In genomic region chr2:154375625-154376020, GRCh38 we compare ENCODE assay signal across 8 cellular contexts.
DNase-seq lines count a peak whose midpoint lies in the region; ATAC-seq and TF ChIP-seq lines count a peak whose summit lies in the region.

No MANE protein-coding gene starts in this region.

- H3K4me3 Mint-ChIP-seq in glutamatergic neuron (ENCODE audit: unreplicated experiment): peak overlapping the region; percentile 58

- H3K4me1 Mint-ChIP-seq in glutamatergic neuron (ENCODE audit: low read depth, unreplicated experiment): peaks cover 6% of the 10 kb centered on the region

- H3K9me3 ChIP-seq in MM.1S (replicated peaks; ENCODE audit: insufficient read depth, low read length) (no peaks in the 10 kb centered on the region), SK-N-MC (ENCODE audit: low read depth, low read length) (no peaks in the 10 kb centered on the region), tibial artery (no peaks in the 10 kb centered on the region)

- DNase-seq in ELF-1 (ENCODE audit: low read depth, low spot score) (peak; percentile 37), MM.1S (no peak), SK-N-MC (ENCODE audit: low read depth, low spot score) (peak; percentile 45), glutamatergic neuron (no peak), tibial artery (no peak), T-helper 2 cell (no peak), NCI-H187 (lab: John Stamatoyannopoulos, UW) (no peak)

- H3K4me3 ChIP-seq in MM.1S (ENCODE audit: low read length) (no peak overlapping the region), SK-N-MC (no peak overlapping the region), tibial artery (no peak overlapping the region)

- no peaks in the 10 kb centered on the region for H3K4me1 ChIP-seq in MM.1S (ENCODE audit: low read length)
- H3K4me1 ChIP-seq in tibial artery: peaks cover 0 to 4% (median 0%) of the 10 kb centered on the region in 4 donors

- no peaks in the 10 kb centered on the region for H3K27me3 Mint-ChIP-seq in glutamatergic neuron (ENCODE audit: unreplicated experiment)

- no peaks in the 10 kb centered on the region for H4K20me1 ChIP-seq in MM.1S (ENCODE audit: insufficient read depth, low read length)

- H2AFZ ChIP-seq in MM.1S (ENCODE audit: low read length): no peak overlapping the region

- TF ChIP-seq CTCF in MM.1S (IDR thresholded peaks at IDR 0.05; ENCODE audit: low read length) (peak; percentile 24), glutamatergic neuron (IDR thresholded peaks at IDR 0.05; ENCODE audit: partially characterized antibody, unreplicated experiment) (peak; percentile 56), tibial artery (IDR thresholded peaks at IDR 0.05) (peak; percentile 38 to 53)

- ATAC-seq in GM18870 (IDR thresholded peaks at IDR 0.05; ENCODE audit: unreplicated experiment): no peak

- intact Hi-C loops in tibial artery (cut with DNase I; ENCODE audit: low total_unique reads): no loop called here

- no peaks in the 10 kb centered on the region for H3K9me2 ChIP-seq in MM.1S (replicated peaks; ENCODE audit: insufficient read depth, low read length)

- no peaks in the 10 kb centered on the region for H3K27me3 ChIP-seq in MM.1S (replicated peaks; ENCODE audit: insufficient read depth, low read length)
- H3K27me3 ChIP-seq in tibial artery: no peaks in the 10 kb centered on the region

- no peaks in the 10 kb centered on the region for H3K79me2 ChIP-seq in MM.1S (ENCODE audit: low read length)

- H3K27ac ChIP-seq in MM.1S (ENCODE audit: low read length) (no peak overlapping the region), SK-N-MC (no peak overlapping the region), tibial artery (no peak overlapping the region)

- no peaks in the 10 kb centered on the region for H3F3A ChIP-seq in MM.1S (ENCODE audit: insufficient read depth, low read length)

- H3K9ac ChIP-seq in MM.1S (ENCODE audit: low read length): no peak overlapping the region
- no peak overlapping the region for H3K9ac ChIP-seq in SK-N-MC (ENCODE audit: insufficient read length)

- no peak overlapping the region for H3K4me2 ChIP-seq in MM.1S (ENCODE audit: low read depth, low read length)

- no peaks in the 10 kb centered on the region for H3K9me3 Mint-ChIP-seq in glutamatergic neuron (ENCODE audit: unreplicated experiment)

- H3K36me3 Mint-ChIP-seq in glutamatergic neuron (ENCODE audit: unreplicated experiment): no peaks in the 10 kb centered on the region

- no peaks in the 10 kb centered on the region for H3K36me3 ChIP-seq in MM.1S (replicated peaks; ENCODE audit: insufficient read depth, low read length)
- no peaks in the 10 kb centered on the region for H3K36me3 ChIP-seq in SK-N-MC (ENCODE audit: insufficient read depth, low read length)
- no peaks in the 10 kb centered on the region for H3K36me3 ChIP-seq in tibial artery

- no peak overlapping the region for H3K27ac Mint-ChIP-seq in glutamatergic neuron (ENCODE audit: unreplicated experiment)

Comparison
In these comparisons a context has a peak if more than half of its experiments do, and no peak if none do; other contexts are left out.
1. DNase-seq: peak in ELF-1 (single experiment) and SK-N-MC (single experiment); none in MM.1S (single experiment), glutamatergic neuron (single experiment), tibial artery (0 of 2), T-helper 2 cell (0 of 5) and NCI-H187 (0 of 2).
2. Peak in every context shown above with its lines, with median percentiles within 50 percentile points of each other: CTCF ChIP-seq.